In genomic region chr17:80964231-80964856, GRCh38 we compare ENCODE assay signal across 16 cellular contexts. TPM values are rescaled to one million over a fixed set of nuclear protein-coding genes. Genes with fewer than 3 reads are reported as not detected.
A peak's percentile ranks its signal among the peaks of the same experiment; 100 is the strongest.
DNase-seq lines count a peak whose midpoint lies in the region; ATAC-seq and TF ChIP-seq lines count a peak whose summit lies in the region.
"Had no signal": no experiment of that assay in that cellular context is flagged by ENCODE, and none has a peak within 500 bp of the region (broad histone marks: within the 10 kb centered on the region; RNA-seq: fewer than 3 reads in every experiment).

No MANE protein-coding gene starts in this region.

- no peaks in the 10 kb centered on the region for H3K79me2 ChIP-seq in neural cell (replicated peaks; ENCODE audit: insufficient read depth, low read length)

- H3K4me3 Mint-ChIP-seq in activated T-helper 17 cell treated with anti-CD3 and anti-CD28 coated beads, Interleukin-2, amount 50 U/mL, for 72 hours = no peak overlapping the region
- no peak overlapping the region for H3K4me3 Mint-ChIP-seq in endodermal cell
- no peak overlapping the region for H3K4me3 Mint-ChIP-seq in stimulated activated naive B cell treated with anti-CD40 and anti-IgM and Interleukin-4, amounts not matched to agents 10 μg/mL and 1 μg/mL and 100 μg/mL, for 72 hours
- H3K4me3 Mint-ChIP-seq: CD8-positive, alpha-beta memory T cell had no signal

- H2AFZ ChIP-seq in neural cell (ENCODE audit: low read depth, low read length) = no peak overlapping the region

- H3K4me3 ChIP-seq in endodermal cell (ENCODE audit: low read length) (no peak overlapping the region), neural cell (ENCODE audit: low read length) (peak overlapping the region; percentile 34), dorsolateral prefrontal cortex (no peak overlapping the region)
- H3K4me3 ChIP-seq: HAP-1, Peyer's patch had no signal

- peak; percentile 54 for TF ChIP-seq EP300 in neural cell (conservative IDR thresholded peaks at IDR 0.05; ENCODE audit: poor library complexity, severe bottlenecking)

- H3K9me3 ChIP-seq in endodermal cell (ENCODE audit: control insufficient read depth, low read length) (no peaks in the 10 kb centered on the region), neural cell (ENCODE audit: low read length) (no peaks in the 10 kb centered on the region)
- H3K9me3 ChIP-seq: HAP-1, Peyer's patch had no signal

- H3K27me3 ChIP-seq in endodermal cell (ENCODE audit: control insufficient read depth, insufficient read depth, low read length, poor library complexity, severe bottlenecking) (no peaks in the 10 kb centered on the region), neural cell (ENCODE audit: insufficient read depth, low read depth, low read length) (no peaks in the 10 kb centered on the region), dorsolateral prefrontal cortex (no peaks in the 10 kb centered on the region)
- H3K27me3 ChIP-seq: Peyer's patch had no signal

- H3K9ac ChIP-seq in endodermal cell (ENCODE audit: extremely low read depth, low read length, poor library complexity, severe bottlenecking) (no peak overlapping the region), neural cell (ENCODE audit: low read length) (peak overlapping the region; percentile 58)

- H3K4me1 Mint-ChIP-seq in activated T-helper 17 cell treated with anti-CD3 and anti-CD28 coated beads, Interleukin-2, amount 50 U/mL, for 72 hours = no peaks in the 10 kb centered on the region
- H3K4me1 Mint-ChIP-seq in endodermal cell = no peaks in the 10 kb centered on the region
- peaks cover 10 to 20% of the 10 kb centered on the region in 2 donors for H3K4me1 Mint-ChIP-seq in stimulated activated naive B cell treated with anti-CD40 and anti-IgM and Interleukin-4, amounts not matched to agents 10 μg/mL and 1 μg/mL and 100 μg/mL, for 72 hours
- H3K4me1 Mint-ChIP-seq: CD8-positive, alpha-beta memory T cell had no signal

- H3K36me3 Mint-ChIP-seq in activated T-helper 17 cell treated with anti-CD3 and anti-CD28 coated beads, Interleukin-2, amount 50 U/mL, for 72 hours (ENCODE audit: low read depth) = peaks cover 86% of the 10 kb centered on the region
- peaks cover 15% of the 10 kb centered on the region for H3K36me3 Mint-ChIP-seq in endodermal cell (ENCODE audit: low read depth)
- H3K36me3 Mint-ChIP-seq in stimulated activated naive B cell treated with anti-CD40 and anti-IgM and Interleukin-4, amounts not matched to agents 10 μg/mL and 1 μg/mL and 100 μg/mL, for 72 hours = peaks cover 27 to 39% of the 10 kb centered on the region in 2 donors

- WGBS in endodermal cell (ENCODE audit: insufficient coverage in 1 of 2, insufficient read length in 1 of 2), 2 experiments = 68 to 88% methylated on average over 27 to 37 of the region's 37 CpGs

- no peak overlapping the region for H3K4me2 ChIP-seq in neural cell (ENCODE audit: low read length)

- no peaks in the 10 kb centered on the region for H3K36me3 ChIP-seq in endodermal cell (ENCODE audit: control insufficient read depth, insufficient read depth, low read length)
- H3K36me3 ChIP-seq in neural cell (ENCODE audit: insufficient read depth, low read length) = no peaks in the 10 kb centered on the region
- H3K36me3 ChIP-seq: HAP-1 had no signal

- no peaks in the 10 kb centered on the region for H4K20me1 ChIP-seq in neural cell (ENCODE audit: insufficient read depth)

- peak; percentile 29 for TF ChIP-seq RAD21 in neural cell (conservative IDR thresholded peaks at IDR 0.05)

- intact Hi-C loops in dorsolateral prefrontal cortex (cut with DNase I) = no loop called here

- H3K4me1 ChIP-seq in endodermal cell (ENCODE audit: control insufficient read depth, insufficient read depth, low read length) = no peaks in the 10 kb centered on the region
- H3K4me1 ChIP-seq: HAP-1 had no signal

- H3F3A ChIP-seq in neural cell (ENCODE audit: insufficient read depth, low read length, poor library complexity, severe bottlenecking) = no peaks in the 10 kb centered on the region

- DNase-seq in endodermal cell (no peak), dorsolateral prefrontal cortex (no peak), SHP77 treated with DMSO at 0.1 percent for 48 hours (lab: John Stamatoyannopoulos, UW) (no peak), GM19238 (ENCODE audit: insufficient read length, low spot score) (no peak)
- no peak for DNase-seq in stimulated activated naive B cell treated with anti-CD40 and anti-IgM and Interleukin-4, amounts not matched to agents 10 μg/mL and 1 μg/mL and 100 μg/mL, for 72 hours
- DNase-seq: ACHN; C1 segment of cervical spinal cord; CD8-positive, alpha-beta memory T cell; DMS79; IMR-90; NCI-H1930; Peyer's patch had no signal

- no peaks in the 10 kb centered on the region for H3K9me2 ChIP-seq in neural cell (ENCODE audit: insufficient read depth, low read length)

- H3K9me3 Mint-ChIP-seq in activated T-helper 17 cell treated with anti-CD3 and anti-CD28 coated beads, Interleukin-2, amount 50 U/mL, for 72 hours = no peaks in the 10 kb centered on the region
- no peaks in the 10 kb centered on the region for H3K9me3 Mint-ChIP-seq in endodermal cell
- H3K9me3 Mint-ChIP-seq in stimulated activated naive B cell treated with anti-CD40 and anti-IgM and Interleukin-4, amounts not matched to agents 10 μg/mL and 1 μg/mL and 100 μg/mL, for 72 hours = no peaks in the 10 kb centered on the region
- H3K9me3 Mint-ChIP-seq: CD8-positive, alpha-beta memory T cell had no signal

- no peaks in the 10 kb centered on the region for H3K27me3 Mint-ChIP-seq in activated T-helper 17 cell treated with anti-CD3 and anti-CD28 coated beads, Interleukin-2, amount 50 U/mL, for 72 hours
- H3K27me3 Mint-ChIP-seq in endodermal cell (ENCODE audit: insufficient read depth) = no peaks in the 10 kb centered on the region
- no peaks in the 10 kb centered on the region for H3K27me3 Mint-ChIP-seq in stimulated activated naive B cell treated with anti-CD40 and anti-IgM and Interleukin-4, amounts not matched to agents 10 μg/mL and 1 μg/mL and 100 μg/mL, for 72 hours
- H3K27me3 Mint-ChIP-seq: CD8-positive, alpha-beta memory T cell had no signal

- TF ChIP-seq CTCF in endodermal cell (conservative IDR thresholded peaks at IDR 0.05) = no peak
- TF ChIP-seq CTCF in neural cell (IDR thresholded peaks at IDR 0.05; ENCODE audit: poor library complexity, severe bottlenecking) = no peak
- TF ChIP-seq CTCF in dorsolateral prefrontal cortex (IDR thresholded peaks at IDR 0.05 in 54 of 56, conservative IDR thresholded peaks at IDR 0.05 in 2 of 56; ENCODE audit: low read depth in 1 of 56, partially characterized antibody in 56 of 56) = no peak

- H3K27ac Mint-ChIP-seq in activated T-helper 17 cell treated with anti-CD3 and anti-CD28 coated beads, Interleukin-2, amount 50 U/mL, for 72 hours = peak overlapping the region; percentile 56
- H3K27ac Mint-ChIP-seq in endodermal cell = no peak overlapping the region
- H3K27ac Mint-ChIP-seq in stimulated activated naive B cell treated with anti-CD40 and anti-IgM and Interleukin-4, amounts not matched to agents 10 μg/mL and 1 μg/mL and 100 μg/mL, for 72 hours = peak overlapping the region; percentile 70

- ATAC-seq in activated T-helper 17 cell treated with anti-CD3 and anti-CD28 coated beads, Interleukin-2, amount 50 U/mL, for 72 hours (replicated peaks) = no peak
- no peak for ATAC-seq in stimulated activated naive B cell treated with anti-CD40 and anti-IgM and Interleukin-4, amounts not matched to agents 10 μg/mL and 1 μg/mL and 100 μg/mL, for 72 hours (replicated peaks)

- H3K27ac ChIP-seq in endodermal cell (ENCODE audit: low read depth, low read length) (peak overlapping the region; percentile 76), neural cell (ENCODE audit: low read length) (peak overlapping the region; percentile 79), dorsolateral prefrontal cortex (no peak overlapping the region)
- H3K27ac ChIP-seq: HL-60, Peyer's patch had no signal

TF ChIP-seq in neural cell, 6 proteins besides CTCF, POLR2A, EP300 and RAD21:
- TF ChIP-seq POLR2AphosphoS5 (IDR thresholded peaks at IDR 0.05) = peak; percentile 58
- TF ChIP-seq EZH2 (IDR thresholded peaks at IDR 0.05; ENCODE audit: borderline replicate concordance, insufficient read depth, low read length, poor library complexity, severe bottlenecking) = no peak
- peak; percentile 30 for TF ChIP-seq SMC3 (conservative IDR thresholded peaks at IDR 0.05; ENCODE audit: poor library complexity)
- TF ChIP-seq REST (IDR thresholded peaks at IDR 0.05; ENCODE audit: borderline replicate concordance) = peak; percentile 23
- TF ChIP-seq MXI1 (conservative IDR thresholded peaks at IDR 0.05; ENCODE audit: poor library complexity, severe bottlenecking) = no peak
- TF ChIP-seq TAF1 (IDR thresholded peaks at IDR 0.05; ENCODE audit: low read depth) = no peak

RNA-seq across cellular contexts. Expression of gene CHMP6, which starts 27.3 kb away (rescaled TPM):
- 10 to 100 TPM; 17.2 to 19.8 TPM for total RNA-seq in activated T-helper 17 cell treated with anti-CD3 and anti-CD28 coated beads, Interleukin-2, amount 50 U/mL, for 72 hours
- 10 to 100 TPM; 28.4 to 32.5 TPM for total RNA-seq in endodermal cell
- polyA plus RNA-seq in endodermal cell (2013, experiment 1 of 2) = 23.4 TPM
- polyA plus RNA-seq in endodermal cell (2013, experiment 2 of 2) = 20.2 TPM
- 32.8 and 35.1 TPM in 2 replicates for polyA plus RNA-seq in neural cell
- polyA minus RNA-seq in neural cell = 32.0 and 34.6 TPM in 2 replicates
- total RNA-seq in dorsolateral prefrontal cortex = 10 to 100 TPM; 15.4 to 33.4 (median 22.0) TPM

Comparison
In these comparisons a context has a peak if more than half of its experiments do, and no peak if none do; other contexts are left out.
1. H3K27ac ChIP-seq: peak in endodermal cell (single experiment) and neural cell (single experiment); none in dorsolateral prefrontal cortex (0 of 59).